ENCODE assay signal across 9 cellular contexts in the genomic region with DNA sequence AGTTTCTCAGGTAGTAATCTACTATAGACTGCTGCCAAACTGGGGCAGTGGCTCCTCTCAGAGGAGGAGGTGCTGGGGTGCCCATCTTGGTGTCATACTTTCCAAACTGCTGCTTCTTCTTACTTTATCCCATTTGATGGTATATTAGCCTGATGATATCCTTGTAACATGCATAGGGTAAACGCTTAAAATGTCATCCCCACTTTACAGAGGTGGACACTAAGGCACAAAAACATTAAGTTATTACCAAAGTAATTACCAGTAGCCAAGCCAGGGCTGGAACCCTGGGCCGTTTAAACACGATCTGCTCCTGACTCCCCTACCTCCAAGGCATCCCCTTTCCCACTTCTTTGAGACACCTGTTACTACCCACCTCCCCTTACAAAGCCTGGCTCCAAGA. TPM values are rescaled to one million over a fixed set of nuclear protein-coding genes. Genes with fewer than 3 reads are reported as not detected.
A peak's percentile ranks its signal among the peaks of the same experiment; 100 is the strongest.
DNase-seq lines count a peak whose midpoint lies in the region; ATAC-seq, FAIRE-seq and TF ChIP-seq lines count a peak whose summit lies in the region.
"Had no signal": no experiment of that assay in that cellular context is flagged by ENCODE, and none has a peak within 500 bp of the region (broad histone marks: within the 10 kb centered on the region; RNA-seq: fewer than 3 reads in every experiment).

No MANE protein-coding gene starts in this region.

- no peaks in the 10 kb centered on the region for H3K9me3 Mint-ChIP-seq in activated T-cell treated with anti-CD3 and anti-CD28 coated beads, Interleukin-2, amount 50 U/mL, for 72 hours

- H3K79me2 ChIP-seq in endothelial cell of umbilical vein (ENCODE audit: control insufficient read depth, insufficient read depth, low read length) (no peaks in the 10 kb centered on the region), smooth muscle cell (ENCODE audit: low read depth) (no peaks in the 10 kb centered on the region)

- H3K4me3 Mint-ChIP-seq in activated T-cell treated with anti-CD3 and anti-CD28 coated beads, Interleukin-2, amount 50 U/mL, for 72 hours = peak overlapping the region; percentile 88 to 91

- no peak for ATAC-seq in activated T-cell treated with anti-CD3 and anti-CD28 coated beads, Interleukin-2, amount 50 U/mL, for 72 hours (replicated peaks in 1 of 2)
- ATAC-seq in GM19023 (IDR thresholded peaks at IDR 0.05; ENCODE audit: unreplicated experiment) = no peak

- no peaks in the 10 kb centered on the region for H3K9me3 ChIP-seq in SK-N-MC (ENCODE audit: low read depth, low read length)
- no peaks in the 10 kb centered on the region for H3K9me3 ChIP-seq in endothelial cell of umbilical vein (replicated peaks; ENCODE audit: control insufficient read depth, insufficient read depth, low read length)
- H3K9me3 ChIP-seq in smooth muscle cell (replicated peaks; ENCODE audit: low read depth) = no peaks in the 10 kb centered on the region
- H3K9me3 ChIP-seq: lower lobe of right lung had no signal

- no peak for TF ChIP-seq POLR2A in endothelial cell of umbilical vein (IDR thresholded peaks at IDR 0.05; ENCODE audit: low read depth, low read length)

- no peak overlapping the region for H3K4me2 ChIP-seq in endothelial cell of umbilical vein (ENCODE audit: insufficient read depth, low read length)
- peak overlapping the region; percentile 92 for H3K4me2 ChIP-seq in smooth muscle cell

- H2AFZ ChIP-seq in endothelial cell of umbilical vein (ENCODE audit: low read depth, low read length) = peak overlapping the region; percentile 100
- peak overlapping the region; percentile 100 for H2AFZ ChIP-seq in smooth muscle cell (ENCODE audit: low read depth)

- CTCF ChIA-PET in endothelial cell of umbilical vein (lab: Charles Lee) = no interaction called here

- H3K27ac Mint-ChIP-seq in activated T-cell treated with anti-CD3 and anti-CD28 coated beads, Interleukin-2, amount 50 U/mL, for 72 hours = no peak overlapping the region

- H3K36me3 Mint-ChIP-seq in activated T-cell treated with anti-CD3 and anti-CD28 coated beads, Interleukin-2, amount 50 U/mL, for 72 hours (ENCODE audit: insufficient read depth in 2 of 2) = no peaks in the 10 kb centered on the region

- H3K9ac ChIP-seq in SK-N-MC (ENCODE audit: insufficient read length) = no peak overlapping the region
- no peak overlapping the region for H3K9ac ChIP-seq in endothelial cell of umbilical vein (replicated peaks; ENCODE audit: extremely low read depth, insufficient read depth, low read length)
- no peak overlapping the region for H3K9ac ChIP-seq in smooth muscle cell (ENCODE audit: low read depth)

- no peak for FAIRE-seq in endothelial cell of umbilical vein (lab: Jason Lieb, UNC)

- no peaks in the 10 kb centered on the region for H3K9me1 ChIP-seq in endothelial cell of umbilical vein (replicated peaks; ENCODE audit: control insufficient read depth, extremely low read depth, insufficient read depth, low read length)

- no peaks in the 10 kb centered on the region for H3F3A ChIP-seq in smooth muscle cell (ENCODE audit: low read depth)

- H3K27ac ChIP-seq in SK-N-MC (no peak overlapping the region), endothelial cell of umbilical vein (ENCODE audit: insufficient read depth, low read depth, low read length) (no peak overlapping the region), smooth muscle cell (ENCODE audit: low read depth) (no peak overlapping the region)
- H3K27ac ChIP-seq: lower lobe of right lung had no signal

- TF ChIP-seq CTCF in endothelial cell of umbilical vein (IDR thresholded peaks at IDR 0.05; ENCODE audit: extremely low read depth in 1 of 2, insufficient read depth in 1 of 2, low read depth in 1 of 2, low read length in 2 of 2) (no peak), smooth muscle cell (IDR thresholded peaks at IDR 0.05; ENCODE audit: borderline replicate concordance, insufficient read depth, poor library complexity, severe bottlenecking) (no peak)

- peaks cover 36% of the 10 kb centered on the region for H3K27me3 Mint-ChIP-seq in activated T-cell treated with anti-CD3 and anti-CD28 coated beads, Interleukin-2, amount 50 U/mL, for 72 hours (ENCODE audit: low read depth)

- POLR2A ChIA-PET in endothelial cell of umbilical vein (lab: Charles Lee) = no interaction called here

- H3K36me3 ChIP-seq in SK-N-MC (ENCODE audit: insufficient read depth, low read length) (no peaks in the 10 kb centered on the region), endothelial cell of umbilical vein (ENCODE audit: control insufficient read depth in 2 of 2, extremely low read depth in 1 of 2, insufficient read depth in 2 of 2, low read length in 2 of 2) (no peaks in the 10 kb centered on the region), smooth muscle cell (ENCODE audit: low read depth) (no peaks in the 10 kb centered on the region)
- H3K36me3 ChIP-seq: lower lobe of right lung had no signal

- H3K27me3 ChIP-seq in endothelial cell of umbilical vein (ENCODE audit: control insufficient read depth in 2 of 2, insufficient read depth in 2 of 2, low read length in 2 of 2) (peaks cover 21 to 25% of the 10 kb centered on the region in 2 experiments), smooth muscle cell (ENCODE audit: low read depth) (no peaks in the 10 kb centered on the region)

- DNase-seq in activated T-cell treated with anti-CD3 and anti-CD28 coated beads, Interleukin-2, amount 50 U/mL, for 72 hours = no peak
- DNase-seq in activated T-cell treated with anti-CD3 and anti-CD28 coated beads for 4 hours (no peak), SK-N-MC (ENCODE audit: low read depth, low spot score) (no peak), endothelial cell of umbilical vein (ENCODE audit: low read depth, low spot score) (no peak), smooth muscle cell (lab: John Stamatoyannopoulos, UW; ENCODE audit: unreplicated experiment) (no peak), amygdala (lab: John Stamatoyannopoulos, UW) (no peak), AG20443 (ENCODE audit: low spot score) (no peak)

- peaks cover 13% of the 10 kb centered on the region for H3K4me1 Mint-ChIP-seq in activated T-cell treated with anti-CD3 and anti-CD28 coated beads, Interleukin-2, amount 50 U/mL, for 72 hours (ENCODE audit: low read depth)

- BruUV-seq in endothelial cell of umbilical vein (replicated peaks; lab: Mats Ljungman, UMichigan) = no TSS peak

- H4K20me1 ChIP-seq in endothelial cell of umbilical vein (replicated peaks; ENCODE audit: control insufficient read depth, extremely low read depth, insufficient read depth, low read length) = no peaks in the 10 kb centered on the region
- H4K20me1 ChIP-seq in smooth muscle cell (ENCODE audit: low read depth) = no peaks in the 10 kb centered on the region

- dilution Hi-C loops in endothelial cell of umbilical vein (cut with MboI; ENCODE audit: extremely low pct_ligation_motif_present, low sequenced_read_pairs) = no loop called here

- WGBS in smooth muscle cell (ENCODE audit: low lambda C conversion rate) = 75% methylated on average over 3 of the region's 3 CpGs

- intact Hi-C loops in endothelial cell of umbilical vein (cut with micrococcal nuclease) = no loop called here

- peaks cover 5% of the 10 kb centered on the region for H3K4me1 ChIP-seq in endothelial cell of umbilical vein (ENCODE audit: control insufficient read depth, extremely low read depth, insufficient read depth, low read length)
- H3K4me1 ChIP-seq in smooth muscle cell (ENCODE audit: low read depth) = peaks cover 3% of the 10 kb centered on the region

- H3K4me3 ChIP-seq in SK-N-MC = peak overlapping the region; percentile 72
- H3K4me3 ChIP-seq in endothelial cell of umbilical vein (replicated peaks in 1 of 3; ENCODE audit: insufficient read depth in 1 of 3, low read depth in 1 of 3, low read length in 3 of 3) = no peak overlapping the region
- H3K4me3 ChIP-seq in smooth muscle cell = peak overlapping the region; percentile 65

TF ChIP-seq in endothelial cell of umbilical vein, 7 proteins besides CTCF, POLR2A, EP300 and RAD21:
- TF ChIP-seq, protein P1, sequence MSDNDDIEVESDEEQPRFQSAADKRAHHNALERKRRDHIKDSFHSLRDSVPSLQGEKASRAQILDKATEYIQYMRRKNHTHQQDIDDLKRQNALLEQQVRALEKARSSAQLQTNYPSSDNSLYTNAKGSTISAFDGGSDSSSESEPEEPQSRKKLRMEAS (IDR thresholded peaks at IDR 0.05; ENCODE audit: insufficient read depth, insufficient read length) = no peak
- no peak for TF ChIP-seq FOS (IDR thresholded peaks at IDR 0.05; ENCODE audit: borderline replicate concordance, insufficient read depth, low read length)
TF ChIP-seq in endothelial cell of umbilical vein: peak in this region for 0.

RNA-seq across cellular contexts. Expression of gene CSNK2A2, which starts 37.8 kb away (rescaled TPM):
- 100 to 1,000 TPM; 121 to 133 TPM for total RNA-seq in activated T-cell treated with anti-CD3 and anti-CD28 coated beads, Interleukin-2, amount 50 U/mL, for 72 hours
- total RNA-seq in endothelial cell of umbilical vein (113 and 125 TPM in 2 replicates), smooth muscle cell (26.3 and 32.3 TPM in 2 replicates)
- polyA plus RNA-seq in endothelial cell of umbilical vein (35.9 and 43.3 TPM in 2 replicates), smooth muscle cell (16.5 and 21.5 TPM in 2 replicates)
- 69.1 and 72.1 TPM in 2 replicates for polyA plus RNA-seq in endothelial cell of umbilical vein (2011; cell fraction: cytosol; rRNA removed)
- 57.9 and 61.6 TPM in 2 replicates for polyA plus RNA-seq in endothelial cell of umbilical vein (2011; cell fraction: nucleus; rRNA removed)
- 93.4 and 105 TPM in 2 replicates for polyA plus RNA-seq in endothelial cell of umbilical vein (2012)
- 137 and 146 TPM in 2 replicates for polyA minus RNA-seq in endothelial cell of umbilical vein
- polyA minus RNA-seq in endothelial cell of umbilical vein (2011; cell fraction: cytosol; rRNA and poly(A)+ RNA removed) = 55.8 TPM
- polyA minus RNA-seq in endothelial cell of umbilical vein (2011; cell fraction: nucleus; rRNA and poly(A)+ RNA removed) = 42.5 and 56.7 TPM in 2 replicates

RNA-seq across cellular contexts. Expression of gene PRSS54, which starts 59.2 kb away (rescaled TPM):
- not detected for total RNA-seq in activated T-cell treated with anti-CD3 and anti-CD28 coated beads, Interleukin-2, amount 50 U/mL, for 72 hours
- not detected in 2 replicates for total RNA-seq in endothelial cell of umbilical vein
- polyA plus RNA-seq in endothelial cell of umbilical vein = not detected in 2 replicates
- not detected in 2 replicates for polyA plus RNA-seq in endothelial cell of umbilical vein (2011; cell fraction: cytosol; rRNA removed)
- not detected in 2 replicates for polyA plus RNA-seq in endothelial cell of umbilical vein (2011; cell fraction: nucleus; rRNA removed)
- not detected in 2 replicates for polyA plus RNA-seq in endothelial cell of umbilical vein (2012)
- polyA minus RNA-seq in endothelial cell of umbilical vein = not detected in 2 replicates
- not detected for polyA minus RNA-seq in endothelial cell of umbilical vein (2011; cell fraction: cytosol; rRNA and poly(A)+ RNA removed)
- polyA minus RNA-seq in endothelial cell of umbilical vein (2011; cell fraction: nucleus; rRNA and poly(A)+ RNA removed) = not detected in 2 replicates
- not detected in 2 replicates for total RNA-seq in smooth muscle cell
- not detected in 2 replicates for polyA plus RNA-seq in smooth muscle cell
- total RNA-seq: lower lobe of right lung had no signal

Comparison
In these comparisons a context has a peak if more than half of its experiments do, and no peak if none do; other contexts are left out.
1. H3K4me3 ChIP-seq: peak in SK-N-MC (single experiment) and smooth muscle cell (single experiment); none in endothelial cell of umbilical vein (0 of 3).